10 cellular contexts compared by ENCODE assay signal in the genomic region with DNA sequence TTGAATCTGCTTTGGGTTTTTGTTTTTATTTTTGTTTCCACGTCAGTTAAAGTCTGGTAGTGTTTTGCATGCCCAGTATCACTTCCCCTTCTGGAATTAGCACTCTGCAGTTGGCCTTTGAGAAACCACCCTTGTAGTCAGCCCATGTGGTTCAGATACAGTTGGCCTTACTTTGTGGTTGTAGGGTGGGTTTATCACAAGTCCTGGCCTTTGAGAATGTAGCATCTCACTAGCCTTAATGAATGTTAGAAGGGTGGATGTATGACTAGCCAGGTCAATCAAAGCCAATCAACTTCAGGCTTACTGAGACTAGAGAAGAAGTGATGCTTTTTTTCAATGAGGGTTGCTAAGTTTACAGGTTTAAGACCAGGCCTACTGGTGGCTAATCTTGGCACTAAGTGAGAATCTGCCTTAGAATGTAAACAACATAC. TPM values are rescaled to one million over a fixed set of nuclear protein-coding genes. Genes with fewer than 3 reads are reported as not detected.
DNase-seq lines count a peak whose midpoint lies in the region; ATAC-seq and TF ChIP-seq lines count a peak whose summit lies in the region.
"Had no signal": no experiment of that assay in that cellular context is flagged by ENCODE, and none has a peak within 500 bp of the region (broad histone marks: within the 10 kb centered on the region; RNA-seq: fewer than 3 reads in every experiment).

No MANE protein-coding gene starts in this region.

- H3K4me1 ChIP-seq in left lung: no peaks in the 10 kb centered on the region

- H3K27ac Mint-ChIP-seq in HFFc6: no peak overlapping the region
- H3K27ac Mint-ChIP-seq in activated CD4-positive, alpha-beta T cell treated with anti-CD3 and anti-CD28 coated beads, Interleukin-2, amount 10 ng/mL, durations not matched to agents 7 days and 5 days: no peak overlapping the region
- H3K27ac Mint-ChIP-seq in mesothelial cell of epicardium: no peak overlapping the region

- CTCF ChIA-PET in activated CD4-positive, alpha-beta T cell treated with anti-CD3 and anti-CD28 coated beads, Interleukin-2, amount 10 ng/mL, durations not matched to agents 7 days and 5 days (lab: Charles Lee): no interaction called here

- H3K27ac ChIP-seq in left lung: no peak overlapping the region

- intact Hi-C loops in left lung (cut with DNase I): loop anchor here in 1 of 2 donors (10.0 kb wide), 2 partner anchors 512 to 572 kb away; no protein-coding TSS in a partner anchor

- no peak for TF ChIP-seq CTCF in left lung (IDR thresholded peaks at IDR 0.05)
- no peak for TF ChIP-seq CTCF in HFFc6 (IDR thresholded peaks at IDR 0.05)
- TF ChIP-seq CTCF in mesothelial cell of epicardium (IDR thresholded peaks at IDR 0.05; ENCODE audit: unreplicated experiment): no peak

- H3K27me3 Mint-ChIP-seq in HFFc6 (ENCODE audit: insufficient read depth) (no peaks in the 10 kb centered on the region), mesothelial cell of epicardium (ENCODE audit: low read depth) (no peaks in the 10 kb centered on the region)
- no peaks in the 10 kb centered on the region for H3K27me3 Mint-ChIP-seq in activated CD4-positive, alpha-beta T cell treated with anti-CD3 and anti-CD28 coated beads, Interleukin-2, amount 10 ng/mL, durations not matched to agents 7 days and 5 days

- H3K36me3 Mint-ChIP-seq in HFFc6 (ENCODE audit: low read depth) (no peaks in the 10 kb centered on the region), mesothelial cell of epicardium (peaks cover 22% of the 10 kb centered on the region)
- H3K36me3 Mint-ChIP-seq in activated CD4-positive, alpha-beta T cell treated with anti-CD3 and anti-CD28 coated beads, Interleukin-2, amount 10 ng/mL, durations not matched to agents 7 days and 5 days (ENCODE audit: low read depth): peaks cover 19% of the 10 kb centered on the region

- H3K4me1 Mint-ChIP-seq in HFFc6 (ENCODE audit: low read depth) (no peaks in the 10 kb centered on the region), mesothelial cell of epicardium (peaks cover 3% of the 10 kb centered on the region)
- no peaks in the 10 kb centered on the region for H3K4me1 Mint-ChIP-seq in activated CD4-positive, alpha-beta T cell treated with anti-CD3 and anti-CD28 coated beads, Interleukin-2, amount 10 ng/mL, durations not matched to agents 7 days and 5 days

- H3K4me3 Mint-ChIP-seq in HFFc6: no peak overlapping the region
- H3K4me3 Mint-ChIP-seq in activated CD4-positive, alpha-beta T cell treated with anti-CD3 and anti-CD28 coated beads, Interleukin-2, amount 10 ng/mL, durations not matched to agents 7 days and 5 days: no peak overlapping the region
- no peak overlapping the region for H3K4me3 Mint-ChIP-seq in mesothelial cell of epicardium

- no peaks in the 10 kb centered on the region for H3K27me3 ChIP-seq in left lung

- no peaks in the 10 kb centered on the region for H3K9me3 Mint-ChIP-seq in HFFc6
- H3K9me3 Mint-ChIP-seq in activated CD4-positive, alpha-beta T cell treated with anti-CD3 and anti-CD28 coated beads, Interleukin-2, amount 10 ng/mL, durations not matched to agents 7 days and 5 days: no peaks in the 10 kb centered on the region
- H3K9me3 Mint-ChIP-seq in mesothelial cell of epicardium: peaks cover 11% of the 10 kb centered on the region

- no peaks in the 10 kb centered on the region for H3K9me3 ChIP-seq in left lung

- POLR2A ChIA-PET in activated CD4-positive, alpha-beta T cell treated with anti-CD3 and anti-CD28 coated beads, Interleukin-2, amount 10 ng/mL, durations not matched to agents 7 days and 5 days (lab: Charles Lee): no interaction called here

- peak; percentile 97 for ATAC-seq in GM18517 (IDR thresholded peaks at IDR 0.05; ENCODE audit: unreplicated experiment)
- peak; percentile 98 for ATAC-seq in GM21619 (IDR thresholded peaks at IDR 0.05; ENCODE audit: unreplicated experiment)
- ATAC-seq in HG03520 (IDR thresholded peaks at IDR 0.05; ENCODE audit: unreplicated experiment): peak; percentile 97
- peak; percentile 42 for ATAC-seq in left lung

- DNase-seq in left lung (no peak), T-helper 9 cell (no peak), HFFc6 (no peak), mesothelial cell of epicardium (ENCODE audit: low spot score in 2 of 2, unreplicated experiment in 2 of 2) (no peak)
- DNase-seq in activated CD4-positive, alpha-beta T cell treated with anti-CD3 and anti-CD28 coated beads, Interleukin-2, amount 10 ng/mL, durations not matched to agents 7 days and 5 days: no peak
- DNase-seq: activated gamma-delta T cell, NCI-H2227 treated with DMSO at 0.1 percent for 48 hours had no signal

- H3K36me3 ChIP-seq in left lung: peaks cover 0 to 12% of the 10 kb centered on the region in 2 donors

- H3K4me3 ChIP-seq in left lung: no peak overlapping the region

RNA-seq across cellular contexts. Expression of a gene that starts 19.8 kb away (rescaled TPM):
- total RNA-seq in left lung (10 to 100 TPM; 20.1 to 20.7 TPM), mesothelial cell of epicardium (28.4 to 32.8 TPM (median 32.0 TPM) in 3 replicates)
- total RNA-seq in HFFc6 (2021; fragmentation: NEBNext Ultra II Directional; extraction: Animal tissue kit (Norgen Biotek cat#: 25700)): 10 to 100 TPM; 16.5 to 23.6 (median 20.6) TPM
- 10 to 100 TPM; 36.5 to 47.6 TPM for total RNA-seq in activated CD4-positive, alpha-beta T cell treated with anti-CD3 and anti-CD28 coated beads, Interleukin-2, amount 10 ng/mL, durations not matched to agents 7 days and 5 days

Comparison
In these comparisons a context has a peak if more than half of its experiments do, and no peak if none do; other contexts are left out.
1. ATAC-seq: peak in every context shown above with its lines; median percentile 98 in GM21619; 97 in GM18517; 97 in HG03520; 42 in left lung.